8 cellular contexts compared by ENCODE assay signal in genomic region chr11:119207300-119207570, GRCh38. TPM values are rescaled to one million over a fixed set of nuclear protein-coding genes. Genes with fewer than 3 reads are reported as not detected.
A peak's percentile ranks its signal among the peaks of the same experiment; 100 is the strongest.
DNase-seq lines count a peak whose midpoint lies in the region; ATAC-seq and TF ChIP-seq lines count a peak whose summit lies in the region.

No MANE protein-coding gene starts in this region.

- intact Hi-C loops in MCF 10A (cut with micrococcal nuclease): loop anchor here (1.0 to 5.0 kb wide), 3 partner anchors 11 to 168 kb away; no protein-coding TSS in a partner anchor

- H3K27ac Mint-ChIP-seq in MCF 10A (ENCODE audit: low read depth, unreplicated experiment): peak overlapping the region; percentile 68

- H3K4me3 Mint-ChIP-seq in MCF 10A (ENCODE audit: unreplicated experiment): peak overlapping the region; percentile 92

- CTCF ChIA-PET in MCF 10A (lab: Yijun Ruan, JAX) (interaction anchor here (0.6 to 4.6 kb wide), 8 partner anchors 10 to 327 kb away, joined by 3 to 25 read pairs (median 6); no protein-coding TSS in a partner anchor), GM10248 (lab: Yijun Ruan, JAX) (interaction anchor here (1.0 to 4.5 kb wide), 8 partner anchors 10 to 116 kb away, joined by 3 to 43 read pairs (median 9); no protein-coding TSS in a partner anchor)

- H3K27me3 ChIP-seq in ACC112 (ENCODE audit: insufficient read depth, low read length) (no peaks in the 10 kb centered on the region), mononuclear cell (ENCODE audit: insufficient read depth, low read length) (no peaks in the 10 kb centered on the region)

- no peaks in the 10 kb centered on the region for H3K9me3 ChIP-seq in mononuclear cell (ENCODE audit: low read depth, low read length)

- no peak for TF ChIP-seq CTCF in MCF 10A (IDR thresholded peaks at IDR 0.05; ENCODE audit: unreplicated experiment)
- no peak for TF ChIP-seq CTCF in GM10248 (IDR thresholded peaks at IDR 0.05; ENCODE audit: control extremely low read depth, extremely low read depth, low read depth, missing control alignments)

- no peaks in the 10 kb centered on the region for H3K27me3 Mint-ChIP-seq in MCF 10A (ENCODE audit: insufficient read depth, unreplicated experiment)

- peak overlapping the region; percentile 1; the same call in 1 of the 2 replicates for H3K27ac ChIP-seq in ACC112 (ENCODE audit: low read depth, low read length)

- no peaks in the 10 kb centered on the region for H3K36me3 ChIP-seq in ACC112 (ENCODE audit: insufficient read depth, low read length)

- BruUV-seq in MCF 10A (replicated peaks; lab: Mats Ljungman, UMichigan): no TSS peak

- H3K4me3 ChIP-seq in ACC112 (ENCODE audit: low read depth, low read length) (peak overlapping the region; percentile 91), mononuclear cell (ENCODE audit: low read length) (peak overlapping the region; percentile 83)

- H3K79me2 ChIP-seq in ACC112 (ENCODE audit: control insufficient read depth, insufficient read depth, low read length, unreplicated experiment): peaks cover 47% of the 10 kb centered on the region

- POLR2A ChIA-PET in MCF 10A (lab: Yijun Ruan, JAX): interaction anchor here (0.6 to 2.7 kb wide), 12 partner anchors 8 to 155 kb away, joined by 3 to 12 read pairs (median 4); partner anchors contain the start of gene DPAGT1
- POLR2A ChIA-PET in GM10248 (lab: Yijun Ruan, JAX): interaction anchor here (1.0 kb wide), 1 partner anchor 44 kb away, joined by 3 read pairs; no protein-coding TSS in a partner anchor

- no peaks in the 10 kb centered on the region for H3K9me3 Mint-ChIP-seq in MCF 10A (ENCODE audit: unreplicated experiment)

- H2AFZ ChIP-seq in ACC112 (ENCODE audit: low read length, unreplicated experiment): peak overlapping the region; percentile 16

- H3K4me1 ChIP-seq in ACC112 (ENCODE audit: control insufficient read depth, insufficient read depth, low read length, unreplicated experiment) (peaks cover 6% of the 10 kb centered on the region), mononuclear cell (ENCODE audit: insufficient read depth, low read length) (peaks cover 49% of the 10 kb centered on the region)

- no peak for ATAC-seq in GM19463 (IDR thresholded peaks at IDR 0.05; ENCODE audit: unreplicated experiment)

- peaks cover 6% of the 10 kb centered on the region for H3K4me1 Mint-ChIP-seq in MCF 10A (ENCODE audit: insufficient read depth, unreplicated experiment)

- peaks cover 6% of the 10 kb centered on the region for H3K36me3 Mint-ChIP-seq in MCF 10A (ENCODE audit: insufficient read depth, unreplicated experiment)

- DNase-seq in HT-29 (ENCODE audit: low spot score) (peak; percentile 51), MCF 10A (ENCODE audit: unreplicated experiment) (no peak), NCI-H2227 treated with DMSO at 0.1 percent for 48 hours (lab: John Stamatoyannopoulos, UW) (no peak), germinal center (ENCODE audit: low spot score) (no peak), GM10248 (ENCODE audit: extremely low spot score) (no peak)

RNA-seq across cellular contexts. Expression of gene CBL, which starts 1.1 kb away (rescaled TPM):
- 6.5 and 8.3 TPM in 2 replicates for total RNA-seq in HT-29 (2014; rRNA removed; shearing (Covaris generic))
- total RNA-seq in MCF 10A (2022) (35.5 and 45.7 TPM in 2 replicates), mononuclear cell (16.0 TPM)

RNA-seq across cellular contexts. Expression of gene NHERF4, which starts 22.0 kb away (rescaled TPM):
- 1.8 TPM in 2 replicates for total RNA-seq in HT-29 (2014; rRNA removed; shearing (Covaris generic))
- total RNA-seq in MCF 10A (2022): 0.20 TPM in 1 of 2 replicates, not detected in the other
- total RNA-seq in mononuclear cell: not detected

RNA-seq across cellular contexts. Expression of gene NLRX1, which starts 38.7 kb away (rescaled TPM):
- total RNA-seq in HT-29 (2014; rRNA removed; shearing (Covaris generic)): 13.1 and 21.1 TPM in 2 replicates
- total RNA-seq in MCF 10A (2022): 16.7 and 18.9 TPM in 2 replicates
- 4.7 TPM for total RNA-seq in mononuclear cell

RNA-seq across cellular contexts. Expression of gene ABCG4, which starts 58.4 kb away (rescaled TPM):
- not detected in 2 replicates for total RNA-seq in HT-29 (2014; rRNA removed; shearing (Covaris generic))
- total RNA-seq in MCF 10A (2022) (not detected in 2 replicates), mononuclear cell (0.10 TPM)
